1 cellular context compared by ENCODE assay signal in the genomic region with DNA sequence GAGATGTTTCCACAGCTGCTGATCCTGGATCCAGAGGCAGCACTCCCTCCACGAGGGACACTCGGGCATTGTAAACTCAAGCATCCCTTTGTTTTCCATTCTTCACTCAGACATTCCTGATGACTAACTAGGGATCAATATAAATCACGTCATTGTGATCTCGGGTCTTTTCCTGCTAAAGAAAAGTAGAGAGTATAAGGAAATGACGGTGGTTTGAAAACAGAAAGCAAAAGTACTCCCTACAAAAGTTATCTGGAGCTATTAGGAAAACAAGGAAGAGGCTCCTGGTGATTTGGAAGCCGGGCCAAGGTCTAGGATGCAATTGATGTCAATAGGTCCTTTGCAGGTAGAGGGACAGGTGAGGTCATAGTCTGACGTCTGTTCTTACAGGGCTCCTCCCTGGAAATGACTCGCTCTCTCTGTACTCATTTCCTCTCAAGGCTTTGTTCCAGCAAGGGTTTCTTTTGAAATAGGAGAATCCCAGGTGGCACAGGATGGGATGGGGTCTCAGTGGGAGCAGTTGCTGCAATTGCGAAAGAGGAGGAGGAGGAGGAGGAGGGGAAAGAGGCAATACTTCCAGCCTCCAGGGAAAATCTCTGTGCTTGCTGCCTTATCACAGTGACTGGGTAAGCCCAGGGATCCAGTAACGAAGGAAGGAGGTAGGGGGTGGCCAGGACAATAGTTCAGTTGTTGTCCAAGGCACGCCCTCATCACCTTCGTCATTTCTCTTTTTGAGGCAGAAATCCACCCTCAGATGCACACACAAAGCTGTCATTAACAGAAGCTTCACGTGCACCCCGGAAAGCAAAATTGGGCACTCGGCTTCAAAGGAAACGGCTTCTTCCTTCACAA.
A peak's percentile ranks its signal among the peaks of the same experiment; 100 is the strongest.
TF ChIP-seq lines count a peak whose summit lies in the region.

No MANE protein-coding gene starts in this region.

TF ChIP-seq in GM12878, 131 proteins besides CTCF, POLR2A, EP300 and RAD21 (continued from another document):
- 0 out of 2 replicates have a peak, but pooled peaks have one; percentile 26 for TF ChIP-seq POLR2AphosphoS5 (IDR thresholded peaks at IDR 0.05; ENCODE audit: low read length)
- TF ChIP-seq, protein P1, sequence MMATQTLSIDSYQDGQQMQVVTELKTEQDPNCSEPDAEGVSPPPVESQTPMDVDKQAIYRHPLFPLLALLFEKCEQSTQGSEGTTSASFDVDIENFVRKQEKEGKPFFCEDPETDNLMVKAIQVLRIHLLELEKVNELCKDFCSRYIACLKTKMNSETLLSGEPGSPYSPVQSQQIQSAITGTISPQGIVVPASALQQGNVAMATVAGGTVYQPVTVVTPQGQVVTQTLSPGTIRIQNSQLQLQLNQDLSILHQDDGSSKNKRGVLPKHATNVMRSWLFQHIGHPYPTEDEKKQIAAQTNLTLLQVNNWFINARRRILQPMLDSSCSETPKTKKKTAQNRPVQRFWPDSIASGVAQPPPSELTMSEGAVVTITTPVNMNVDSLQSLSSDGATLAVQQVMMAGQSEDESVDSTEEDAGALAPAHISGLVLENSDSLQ (IDR thresholded peaks at IDR 0.05), result peak; percentile 3; the same call in 1 of the 2 replicates
- no peak for TF ChIP-seq ATF2 (IDR thresholded peaks at IDR 0.05; ENCODE audit: low read length)
- no peak for TF ChIP-seq USF2 (IDR thresholded peaks at IDR 0.05; ENCODE audit: borderline replicate concordance, low read depth, low read length)
- no peak for TF ChIP-seq IRF5 (IDR thresholded peaks at IDR 0.05; ENCODE audit: borderline replicate concordance)
- no peak for TF ChIP-seq POLR2AphosphoS2 (IDR thresholded peaks at IDR 0.05; ENCODE audit: low read depth, low read length)
- TF ChIP-seq NBN (IDR thresholded peaks at IDR 0.05), result 0 out of 2 replicates have a peak, but pooled peaks have one; percentile 29
- TF ChIP-seq, protein P2, sequence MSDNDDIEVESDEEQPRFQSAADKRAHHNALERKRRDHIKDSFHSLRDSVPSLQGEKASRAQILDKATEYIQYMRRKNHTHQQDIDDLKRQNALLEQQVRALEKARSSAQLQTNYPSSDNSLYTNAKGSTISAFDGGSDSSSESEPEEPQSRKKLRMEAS (IDR thresholded peaks at IDR 0.05; ENCODE audit: low read depth, low read length), result 0 out of 2 replicates have a peak, but pooled peaks have one; percentile 16
- TF ChIP-seq IKZF2 (IDR thresholded peaks at IDR 0.05), result peak; percentile 44 to 53; a peak in 3 of 4 replicates
- no peak for TF ChIP-seq RBBP5 (conservative IDR thresholded peaks at IDR 0.05)
- no peak for TF ChIP-seq ELK1 (IDR thresholded peaks at IDR 0.05; ENCODE audit: low read depth, low read length)
- TF ChIP-seq TCF3 (IDR thresholded peaks at IDR 0.05; ENCODE audit: borderline replicate concordance, insufficient read depth, low read depth, low read length), result no peak
- TF ChIP-seq, protein P3, sequence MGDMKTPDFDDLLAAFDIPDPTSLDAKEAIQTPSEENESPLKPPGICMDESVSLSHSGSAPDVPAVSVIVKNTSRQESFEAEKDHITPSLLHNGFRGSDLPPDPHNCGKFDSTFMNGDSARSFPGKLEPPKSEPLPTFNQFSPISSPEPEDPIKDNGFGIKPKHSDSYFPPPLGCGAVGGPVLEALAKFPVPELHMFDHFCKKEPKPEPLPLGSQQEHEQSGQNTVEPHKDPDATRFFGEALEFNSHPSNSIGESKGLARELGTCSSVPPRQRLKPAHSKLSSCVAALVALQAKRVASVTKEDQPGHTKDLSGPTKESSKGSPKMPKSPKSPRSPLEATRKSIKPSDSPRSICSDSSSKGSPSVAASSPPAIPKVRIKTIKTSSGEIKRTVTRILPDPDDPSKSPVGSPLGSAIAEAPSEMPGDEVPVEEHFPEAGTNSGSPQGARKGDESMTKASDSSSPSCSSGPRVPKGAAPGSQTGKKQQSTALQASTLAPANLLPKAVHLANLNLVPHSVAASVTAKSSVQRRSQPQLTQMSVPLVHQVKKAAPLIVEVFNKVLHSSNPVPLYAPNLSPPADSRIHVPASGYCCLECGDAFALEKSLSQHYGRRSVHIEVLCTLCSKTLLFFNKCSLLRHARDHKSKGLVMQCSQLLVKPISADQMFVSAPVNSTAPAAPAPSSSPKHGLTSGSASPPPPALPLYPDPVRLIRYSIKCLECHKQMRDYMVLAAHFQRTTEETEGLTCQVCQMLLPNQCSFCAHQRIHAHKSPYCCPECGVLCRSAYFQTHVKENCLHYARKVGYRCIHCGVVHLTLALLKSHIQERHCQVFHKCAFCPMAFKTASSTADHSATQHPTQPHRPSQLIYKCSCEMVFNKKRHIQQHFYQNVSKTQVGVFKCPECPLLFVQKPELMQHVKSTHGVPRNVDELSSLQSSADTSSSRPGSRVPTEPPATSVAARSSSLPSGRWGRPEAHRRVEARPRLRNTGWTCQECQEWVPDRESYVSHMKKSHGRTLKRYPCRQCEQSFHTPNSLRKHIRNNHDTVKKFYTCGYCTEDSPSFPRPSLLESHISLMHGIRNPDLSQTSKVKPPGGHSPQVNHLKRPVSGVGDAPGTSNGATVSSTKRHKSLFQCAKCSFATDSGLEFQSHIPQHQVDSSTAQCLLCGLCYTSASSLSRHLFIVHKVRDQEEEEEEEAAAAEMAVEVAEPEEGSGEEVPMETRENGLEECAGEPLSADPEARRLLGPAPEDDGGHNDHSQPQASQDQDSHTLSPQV (IDR thresholded peaks at IDR 0.05), result no peak
- TF ChIP-seq ZNF217 (IDR thresholded peaks at IDR 0.05), result no peak
- peak; percentile 41 for TF ChIP-seq IKZF1 (conservative IDR thresholded peaks at IDR 0.05)
- 0 out of 2 replicates have a peak, but pooled peaks have one; percentile 14 for TF ChIP-seq MTA2 (IDR thresholded peaks at IDR 0.05; ENCODE audit: low read depth)
